Comparison of ENCODE assay signal across 8 cellular contexts in genomic region chr4:14856076-14856926, GRCh38.
A peak's percentile ranks its signal among the peaks of the same experiment; 100 is the strongest.
DNase-seq lines count a peak whose midpoint lies in the region; ATAC-seq and TF ChIP-seq lines count a peak whose summit lies in the region.

No MANE protein-coding gene starts in this region.

- no peak overlapping the region for H4K8ac ChIP-seq in mesenchymal stem cell (ENCODE audit: low read length)

- peak overlapping the region; percentile 76 for H3K9ac ChIP-seq in mesenchymal stem cell (ENCODE audit: low read length)
- H3K9ac ChIP-seq in subcutaneous abdominal adipose tissue (ENCODE audit: low read length in 5 of 5), result no peak overlapping the region

- no peak overlapping the region for H3K4me2 ChIP-seq in mesenchymal stem cell (ENCODE audit: low read length, poor library complexity, severe bottlenecking)

- H3K14ac ChIP-seq in mesenchymal stem cell (ENCODE audit: low read length in 2 of 2), result no peak overlapping the region

- TF ChIP-seq CTCF in BE2C (IDR thresholded peaks at IDR 0.05; ENCODE audit: low read depth, low read length), result no peak

- H3K27ac ChIP-seq in mesenchymal stem cell (ENCODE audit: low read length, poor library complexity, severe bottlenecking) (peak overlapping the region; percentile 60), subcutaneous abdominal adipose tissue (ENCODE audit: low read depth, low read length) (peak overlapping the region; percentile 46)

- H4K91ac ChIP-seq in mesenchymal stem cell (ENCODE audit: low read length), result no peak overlapping the region

- H3K36me3 ChIP-seq in mesenchymal stem cell (ENCODE audit: control insufficient read depth in 1 of 2, insufficient read depth in 2 of 2, low read depth in 1 of 2, low read length in 2 of 2) (no peaks in the 10 kb centered on the region), subcutaneous abdominal adipose tissue (ENCODE audit: control insufficient read depth in 5 of 5, insufficient read depth in 5 of 5, low read length in 5 of 5) (no peaks in the 10 kb centered on the region), BE2C (no peaks in the 10 kb centered on the region)

- H3K79me1 ChIP-seq in mesenchymal stem cell (replicated peaks; ENCODE audit: low read length, poor library complexity, severe bottlenecking), result no peaks in the 10 kb centered on the region

- H3K4me1 ChIP-seq in mesenchymal stem cell (ENCODE audit: control insufficient read depth, insufficient read depth, low read depth, low read length) (peaks cover 6% of the 10 kb centered on the region), subcutaneous abdominal adipose tissue (ENCODE audit: control insufficient read depth in 5 of 5, insufficient read depth in 5 of 5, low read length in 5 of 5) (peaks cover 0 to 10% (median 0%) of the 10 kb centered on the region in 5 donors), BE2C (no peaks in the 10 kb centered on the region)

- H3K4ac ChIP-seq in mesenchymal stem cell (ENCODE audit: low read depth in 1 of 2, low read length in 2 of 2), result no peak overlapping the region

- H2BK5ac ChIP-seq in mesenchymal stem cell (ENCODE audit: low read depth, low read length, poor library complexity, severe bottlenecking), result no peak overlapping the region

- no peak overlapping the region for H2AK5ac ChIP-seq in mesenchymal stem cell (ENCODE audit: low read length, severe bottlenecking)

- WGBS in mesenchymal stem cell, result 2% methylated on average over 5 of the region's 5 CpGs

- no peak overlapping the region for H2AFZ ChIP-seq in mesenchymal stem cell (ENCODE audit: low read depth, low read length)

- H3K4me3 ChIP-seq in mesenchymal stem cell (ENCODE audit: insufficient read depth in 1 of 2, low read depth in 1 of 2, low read length in 2 of 2), result peak overlapping the region in 1 of 2 experiments; percentile 3
- no peak overlapping the region for H3K4me3 ChIP-seq in subcutaneous abdominal adipose tissue (ENCODE audit: low read depth in 1 of 5, low read length in 5 of 5)
- no peak overlapping the region for H3K4me3 ChIP-seq in BE2C (ENCODE audit: low read depth, low read length)

- H3K27me3 ChIP-seq in mesenchymal stem cell (ENCODE audit: control insufficient read depth in 1 of 2, insufficient read depth in 1 of 2, low read length in 2 of 2), result no peaks in the 10 kb centered on the region
- no peaks in the 10 kb centered on the region for H3K27me3 ChIP-seq in subcutaneous abdominal adipose tissue (ENCODE audit: control insufficient read depth in 5 of 5, insufficient read depth in 4 of 5, low read length in 5 of 5)
- H3K27me3 ChIP-seq in BE2C, result no peaks in the 10 kb centered on the region

- no peak overlapping the region for H2BK120ac ChIP-seq in mesenchymal stem cell (ENCODE audit: low read depth, low read length)

- H3K9me3 ChIP-seq in mesenchymal stem cell (ENCODE audit: control insufficient read depth, low read length) (no peaks in the 10 kb centered on the region), subcutaneous abdominal adipose tissue (ENCODE audit: control insufficient read depth in 5 of 5, low read length in 5 of 5) (no peaks in the 10 kb centered on the region), BE2C (no peaks in the 10 kb centered on the region)

- H3K18ac ChIP-seq in mesenchymal stem cell (ENCODE audit: low read depth in 1 of 2, low read length in 2 of 2), result no peak overlapping the region

- H2BK15ac ChIP-seq in mesenchymal stem cell (ENCODE audit: low read depth, poor library complexity, severe bottlenecking), result no peak overlapping the region

- H3K23ac ChIP-seq in mesenchymal stem cell (ENCODE audit: low read length in 2 of 2), result no peak overlapping the region

- peak; percentile 97 for ATAC-seq in GM18517 (IDR thresholded peaks at IDR 0.05; ENCODE audit: unreplicated experiment)
- peak; percentile 97 for ATAC-seq in HG02678 (IDR thresholded peaks at IDR 0.05; ENCODE audit: unreplicated experiment)

- H2BK12ac ChIP-seq in mesenchymal stem cell (ENCODE audit: low read length in 2 of 2), result no peak overlapping the region

- DNase-seq in NOMO-1 treated with dmso at 0.1 percent for 144 hours (lab: John Stamatoyannopoulos, UW; ENCODE audit: unreplicated experiment) (peak; percentile 77), amniotic epithelial cell (ENCODE audit: low read depth) (peak; percentile 97), mesenchymal stem cell (peak; percentile 100), DMS79 treated with DMSO at 0.1 percent for 48 hours (lab: John Stamatoyannopoulos, UW) (no peak), BE2C (no peak)

Comparison
In these comparisons a context has a peak if more than half of its experiments do, and no peak if none do; other contexts are left out.
1. DNase-seq: peak in NOMO-1 treated with dmso at 0.1 percent for 144 hours (single experiment), amniotic epithelial cell (single experiment) and mesenchymal stem cell (single experiment); none in DMS79 treated with DMSO at 0.1 percent for 48 hours (single experiment) and BE2C (single experiment).